ENCODE assay signal across 10 cellular contexts in genomic region chr6:28710466-28711191, GRCh38.
DNase-seq lines count a peak whose midpoint lies in the region; ATAC-seq and TF ChIP-seq lines count a peak whose summit lies in the region.
"Had no signal": no experiment of that assay in that cellular context is flagged by ENCODE, and none has a peak within 500 bp of the region (broad histone marks: within the 10 kb centered on the region; RNA-seq: fewer than 3 reads in every experiment).

No MANE protein-coding gene starts in this region.

- DNase-seq in Caki2 (ENCODE audit: low read depth) (peak; percentile 73), HK-2 (ENCODE audit: unreplicated experiment) (peak; percentile 62), amygdala (lab: John Stamatoyannopoulos, UW) (no peak)
- DNase-seq in effector memory CD8-positive, alpha-beta T cell = no peak
- DNase-seq: NCI-H510A, sigmoid colon had no signal

- no peaks in the 10 kb centered on the region for H3K4me1 ChIP-seq in iPS-18a (ENCODE audit: control insufficient read depth, low read depth, low read length)
- H3K4me1 ChIP-seq: sigmoid colon had no signal

- in situ Hi-C loops in Caki2 (cut with HindIII; ENCODE audit: low pct_unique_long_range_greater_than_20kb, low sequenced_read_pairs) = no loop called here

- H3K9me3 ChIP-seq in iPS-18a (ENCODE audit: control insufficient read depth, low read depth, low read length) = peaks cover 8% of the 10 kb centered on the region

- peaks cover 61 to 71% of the 10 kb centered on the region in 2 donors for H3K27me3 Mint-ChIP-seq in effector memory CD8-positive, alpha-beta T cell

- peaks cover 5 to 19% of the 10 kb centered on the region in 2 donors for H3K9me3 Mint-ChIP-seq in effector memory CD8-positive, alpha-beta T cell

- H3K27ac ChIP-seq in iPS-18a (ENCODE audit: low read length) = no peak overlapping the region
- H3K27ac ChIP-seq: sigmoid colon had no signal

- H3K36me3 Mint-ChIP-seq in effector memory CD8-positive, alpha-beta T cell (ENCODE audit: insufficient read depth) = peaks cover 3% of the 10 kb centered on the region

- peaks cover 7 to 8% of the 10 kb centered on the region in 2 donors for H3K4me1 Mint-ChIP-seq in effector memory CD8-positive, alpha-beta T cell (ENCODE audit: low read depth in 2 of 2)

- ATAC-seq in SK-N-SH treated with all-trans-retinoic acid at 6 μM for 48 hours (peak; percentile 89), GM18511 (IDR thresholded peaks at IDR 0.05; ENCODE audit: unreplicated experiment) (no peak), HG02981 (IDR thresholded peaks at IDR 0.05; ENCODE audit: unreplicated experiment) (no peak)
- ATAC-seq in effector memory CD8-positive, alpha-beta T cell (replicated peaks) = no peak

- H3K27me3 ChIP-seq in iPS-18a (ENCODE audit: control insufficient read depth, insufficient read depth, low read length) = no peaks in the 10 kb centered on the region

- H3K4me3 Mint-ChIP-seq in effector memory CD8-positive, alpha-beta T cell = no peak overlapping the region

- H3K4me3 ChIP-seq in iPS-18a (ENCODE audit: low read length) = peak overlapping the region; percentile 93
- H3K4me3 ChIP-seq: sigmoid colon had no signal

- no peaks in the 10 kb centered on the region for H3K36me3 ChIP-seq in iPS-18a (ENCODE audit: control insufficient read depth, low read depth, low read length)
- H3K36me3 ChIP-seq: sigmoid colon had no signal

- peak overlapping the region; percentile 70 for H3K9ac ChIP-seq in iPS-18a (ENCODE audit: low read length)

- H3K27ac Mint-ChIP-seq in effector memory CD8-positive, alpha-beta T cell = no peak overlapping the region

TF ChIP-seq in SK-N-SH treated with all-trans-retinoic acid at 6 μM for 48 hours, 23 proteins besides CTCF, POLR2A, EP300 and RAD21:
- TF ChIP-seq CREB5 (CRISPR knock-in tag; IDR thresholded peaks at IDR 0.05; ENCODE audit: low read depth) (no peak), CSDC2 (CRISPR knock-in tag; IDR thresholded peaks at IDR 0.05) (no peak), PATZ1 (CRISPR knock-in tag; IDR thresholded peaks at IDR 0.05; ENCODE audit: borderline replicate concordance) (no peak), CSRNP3 (CRISPR knock-in tag; IDR thresholded peaks at IDR 0.05) (no peak), SNAI2 (CRISPR knock-in tag; IDR thresholded peaks at IDR 0.05) (no peak), ZNF8 (CRISPR knock-in tag; IDR thresholded peaks at IDR 0.05) (no peak)

Comparison
In these comparisons a context has a peak if more than half of its experiments do, and no peak if none do; other contexts are left out.
1. DNase-seq: peak in Caki2 (single experiment) and HK-2 (single experiment); none in effector memory CD8-positive, alpha-beta T cell (0 of 3) and amygdala (0 of 56).